1 cellular context compared by ENCODE assay signal in genomic region chr22:45442120-45442519, GRCh38.
TF ChIP-seq lines count a peak whose summit lies in the region.

No MANE protein-coding gene starts in this region.

TF ChIP-seq in HepG2, 621 proteins besides CTCF, POLR2A, EP300 and RAD21 (continues in another document):
- TF ChIP-seq RXRB (CRISPR knock-in tag; IDR thresholded peaks at IDR 0.05; ENCODE audit: borderline replicate concordance) = 0 out of 2 replicates have a peak, but pooled peaks have one; percentile 23
- TF ChIP-seq KLF16 (CRISPR knock-in tag; IDR thresholded peaks at IDR 0.05) = 0 out of 4 replicates have a peak, but pooled peaks of 1 of the 2 experiments have one; percentile 31
- no peak for TF ChIP-seq MTA1 (CRISPR knock-in tag; IDR thresholded peaks at IDR 0.05; ENCODE audit: borderline replicate concordance)
- peak; percentile 32; the same call in 1 of the 2 replicates for TF ChIP-seq ISL2 (CRISPR knock-in tag; IDR thresholded peaks at IDR 0.05)
- TF ChIP-seq SAP130 (CRISPR knock-in tag; IDR thresholded peaks at IDR 0.05; ENCODE audit: low read depth) = 0 out of 2 replicates have a peak, but pooled peaks have one; percentile 14
- TF ChIP-seq IKZF1 (IDR thresholded peaks at IDR 0.05) = no peak
- no peak for TF ChIP-seq PCBP2 (optimal IDR thresholded peaks at IDR 0.05; ENCODE audit: low read depth, low read length, poor library complexity, severe bottlenecking)
- TF ChIP-seq SOX6 (IDR thresholded peaks at IDR 0.05) = no peak
- peak; percentile 25; the same call in 1 of the 2 replicates for TF ChIP-seq SOX6 (CRISPR knock-in tag; IDR thresholded peaks at IDR 0.05)
- TF ChIP-seq PATZ1 (CRISPR knock-in tag; IDR thresholded peaks at IDR 0.05) = peak; percentile 81
- peak; percentile 25 for TF ChIP-seq ASH2L (IDR thresholded peaks at IDR 0.05; ENCODE audit: insufficient read length, low read depth, low read length)
- no peak for TF ChIP-seq ZNF282 (IDR thresholded peaks at IDR 0.05; ENCODE audit: partially characterized antibody)
- no peak for TF ChIP-seq GABPA (IDR thresholded peaks at IDR 0.05; ENCODE audit: low read depth, low read length)
- TF ChIP-seq GABPA (CRISPR knock-in tag; IDR thresholded peaks at IDR 0.05; ENCODE audit: low read depth) = no peak
- TF ChIP-seq HMGXB3 (CRISPR knock-in tag; IDR thresholded peaks at IDR 0.05; ENCODE audit: borderline replicate concordance) = no peak
- TF ChIP-seq NFE2L2 (IDR thresholded peaks at IDR 0.05; ENCODE audit: low read length) = no peak
- TF ChIP-seq ZNF414 (CRISPR knock-in tag; IDR thresholded peaks at IDR 0.05) = no peak
- TF ChIP-seq ZNF782 (CRISPR knock-in tag; IDR thresholded peaks at IDR 0.05; ENCODE audit: borderline replicate concordance) = no peak
- no peak for TF ChIP-seq ZNF713 (CRISPR knock-in tag; IDR thresholded peaks at IDR 0.05)
- TF ChIP-seq IKZF5 (CRISPR knock-in tag; IDR thresholded peaks at IDR 0.05) = no peak
- TF ChIP-seq SOX13 (IDR thresholded peaks at IDR 0.05) = no peak
- peak in 1 of 2 experiments; percentile 67; a peak in 1 of 4 replicates for TF ChIP-seq SOX13 (CRISPR knock-in tag; conservative IDR thresholded peaks at IDR 0.05 in 1 of 2, IDR thresholded peaks at IDR 0.05 in 1 of 2)
- peak; percentile 80 for TF ChIP-seq FOXA3 (CRISPR knock-in tag; IDR thresholded peaks at IDR 0.05)
- peak; percentile 49 for TF ChIP-seq HNF4G (IDR thresholded peaks at IDR 0.05; ENCODE audit: borderline replicate concordance, low read depth, low read length)
- TF ChIP-seq HNF4G (CRISPR knock-in tag; IDR thresholded peaks at IDR 0.05; ENCODE audit: borderline replicate concordance, low read depth) = no peak
- peak; percentile 25; the same call in 1 of the 2 replicates for TF ChIP-seq CREM (IDR thresholded peaks at IDR 0.05)
- TF ChIP-seq CREM (CRISPR knock-in tag; IDR thresholded peaks at IDR 0.05) = no peak
- 0 out of 2 replicates have a peak, but pooled peaks have one; percentile 11 for TF ChIP-seq FOXP4 (CRISPR knock-in tag; IDR thresholded peaks at IDR 0.05)
- TF ChIP-seq FOXK1 (CRISPR knock-in tag; IDR thresholded peaks at IDR 0.05; ENCODE audit: borderline replicate concordance, low read depth) = peak; percentile 55; the same call in 1 of the 2 replicates
- TF ChIP-seq TIGD3 (CRISPR knock-in tag; IDR thresholded peaks at IDR 0.05; ENCODE audit: borderline replicate concordance) = no peak
- no peak for TF ChIP-seq ZNF318 (CRISPR knock-in tag; IDR thresholded peaks at IDR 0.05)
- TF ChIP-seq ETS1 (CRISPR knock-in tag; IDR thresholded peaks at IDR 0.05) = no peak
- no peak for TF ChIP-seq MAFK (conservative IDR thresholded peaks at IDR 0.05 in 1 of 2, IDR thresholded peaks at IDR 0.05 in 1 of 2; ENCODE audit: low read length in 2 of 2)
- TF ChIP-seq PBX2 (CRISPR knock-in tag; IDR thresholded peaks at IDR 0.05) = no peak
- no peak for TF ChIP-seq ZNF207 (IDR thresholded peaks at IDR 0.05; ENCODE audit: borderline replicate concordance)
- no peak for TF ChIP-seq SIX4 (CRISPR knock-in tag; IDR thresholded peaks at IDR 0.05)
